In the genomic region with DNA sequence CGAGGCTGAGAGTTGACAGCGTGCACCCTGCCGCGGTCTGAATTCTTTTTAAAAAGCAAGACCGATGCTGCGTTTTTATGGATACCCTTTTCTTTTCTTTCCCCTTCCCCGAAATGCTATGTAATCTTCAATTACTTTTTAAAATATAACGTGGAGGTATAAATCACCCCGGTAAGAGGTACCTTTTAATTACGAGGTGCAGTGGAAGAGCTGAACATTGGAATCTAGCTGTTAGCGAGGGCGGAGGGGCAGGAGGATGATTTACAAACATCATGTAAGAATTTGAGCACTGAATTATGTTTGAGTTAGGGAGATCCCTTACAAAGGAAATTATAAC, we compare ENCODE assay signal across 3 cellular contexts.
TF ChIP-seq lines count a peak whose summit lies in the region.

No MANE protein-coding gene starts in this region.

TF ChIP-seq in A549, 52 proteins besides CTCF, POLR2A, EP300 and RAD21 (continued from another document and continues in another):
- TF ChIP-seq ZC3H11A (IDR thresholded peaks at IDR 0.05) (no peak), KDM1A (IDR thresholded peaks at IDR 0.05; ENCODE audit: low read depth) (no peak), BHLHE40 (IDR thresholded peaks at IDR 0.05; ENCODE audit: low read depth, low read length) (no peak), CHD2 (IDR thresholded peaks at IDR 0.05; ENCODE audit: low read length, partially characterized antibody) (no peak), RFX5 (IDR thresholded peaks at IDR 0.05) (no peak), HOXB5 (CRISPR knock-in tag; IDR thresholded peaks at IDR 0.05) (no peak), MAZ (IDR thresholded peaks at IDR 0.05; ENCODE audit: borderline replicate concordance, low read depth, low read length) (no peak), HEYL (CRISPR knock-in tag; IDR thresholded peaks at IDR 0.05) (no peak), KDM5A (IDR thresholded peaks at IDR 0.05) (no peak), MAFK (IDR thresholded peaks at IDR 0.05; ENCODE audit: partially characterized antibody) (no peak), SMC3 (IDR thresholded peaks at IDR 0.05) (no peak), CBX2 (IDR thresholded peaks at IDR 0.05; ENCODE audit: borderline replicate concordance, low read depth) (no peak)
- TF ChIP-seq, protein P1, sequence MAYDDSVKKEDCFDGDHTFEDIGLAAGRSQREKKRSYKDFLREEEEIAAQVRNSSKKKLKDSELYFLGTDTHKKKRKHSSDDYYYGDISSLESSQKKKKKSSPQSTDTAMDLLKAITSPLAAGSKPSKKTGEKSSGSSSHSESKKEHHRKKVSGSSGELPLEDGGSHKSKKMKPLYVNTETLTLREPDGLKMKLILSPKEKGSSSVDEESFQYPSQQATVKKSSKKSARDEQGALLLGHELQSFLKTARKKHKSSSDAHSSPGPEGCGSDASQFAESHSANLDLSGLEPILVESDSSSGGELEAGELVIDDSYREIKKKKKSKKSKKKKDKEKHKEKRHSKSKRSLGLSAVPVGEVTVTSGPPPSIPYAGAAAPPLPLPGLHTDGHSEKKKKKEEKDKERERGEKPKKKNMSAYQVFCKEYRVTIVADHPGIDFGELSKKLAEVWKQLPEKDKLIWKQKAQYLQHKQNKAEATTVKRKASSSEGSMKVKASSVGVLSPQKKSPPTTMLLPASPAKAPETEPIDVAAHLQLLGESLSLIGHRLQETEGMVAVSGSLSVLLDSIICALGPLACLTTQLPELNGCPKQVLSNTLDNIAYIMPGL (CRISPR knock-in tag; IDR thresholded peaks at IDR 0.05; ENCODE audit: borderline replicate concordance) = no peak
- TF ChIP-seq, protein P2, sequence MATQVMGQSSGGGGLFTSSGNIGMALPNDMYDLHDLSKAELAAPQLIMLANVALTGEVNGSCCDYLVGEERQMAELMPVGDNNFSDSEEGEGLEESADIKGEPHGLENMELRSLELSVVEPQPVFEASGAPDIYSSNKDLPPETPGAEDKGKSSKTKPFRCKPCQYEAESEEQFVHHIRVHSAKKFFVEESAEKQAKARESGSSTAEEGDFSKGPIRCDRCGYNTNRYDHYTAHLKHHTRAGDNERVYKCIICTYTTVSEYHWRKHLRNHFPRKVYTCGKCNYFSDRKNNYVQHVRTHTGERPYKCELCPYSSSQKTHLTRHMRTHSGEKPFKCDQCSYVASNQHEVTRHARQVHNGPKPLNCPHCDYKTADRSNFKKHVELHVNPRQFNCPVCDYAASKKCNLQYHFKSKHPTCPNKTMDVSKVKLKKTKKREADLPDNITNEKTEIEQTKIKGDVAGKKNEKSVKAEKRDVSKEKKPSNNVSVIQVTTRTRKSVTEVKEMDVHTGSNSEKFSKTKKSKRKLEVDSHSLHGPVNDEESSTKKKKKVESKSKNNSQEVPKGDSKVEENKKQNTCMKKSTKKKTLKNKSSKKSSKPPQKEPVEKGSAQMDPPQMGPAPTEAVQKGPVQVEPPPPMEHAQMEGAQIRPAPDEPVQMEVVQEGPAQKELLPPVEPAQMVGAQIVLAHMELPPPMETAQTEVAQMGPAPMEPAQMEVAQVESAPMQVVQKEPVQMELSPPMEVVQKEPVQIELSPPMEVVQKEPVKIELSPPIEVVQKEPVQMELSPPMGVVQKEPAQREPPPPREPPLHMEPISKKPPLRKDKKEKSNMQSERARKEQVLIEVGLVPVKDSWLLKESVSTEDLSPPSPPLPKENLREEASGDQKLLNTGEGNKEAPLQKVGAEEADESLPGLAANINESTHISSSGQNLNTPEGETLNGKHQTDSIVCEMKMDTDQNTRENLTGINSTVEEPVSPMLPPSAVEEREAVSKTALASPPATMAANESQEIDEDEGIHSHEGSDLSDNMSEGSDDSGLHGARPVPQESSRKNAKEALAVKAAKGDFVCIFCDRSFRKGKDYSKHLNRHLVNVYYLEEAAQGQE (IDR thresholded peaks at IDR 0.05) = no peak
- TF ChIP-seq, protein P3, sequence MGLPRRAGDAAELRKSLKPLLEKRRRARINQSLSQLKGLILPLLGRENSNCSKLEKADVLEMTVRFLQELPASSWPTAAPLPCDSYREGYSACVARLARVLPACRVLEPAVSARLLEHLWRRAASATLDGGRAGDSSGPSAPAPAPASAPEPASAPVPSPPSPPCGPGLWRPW (IDR thresholded peaks at IDR 0.05) = no peak
- TF ChIP-seq, protein P4, sequence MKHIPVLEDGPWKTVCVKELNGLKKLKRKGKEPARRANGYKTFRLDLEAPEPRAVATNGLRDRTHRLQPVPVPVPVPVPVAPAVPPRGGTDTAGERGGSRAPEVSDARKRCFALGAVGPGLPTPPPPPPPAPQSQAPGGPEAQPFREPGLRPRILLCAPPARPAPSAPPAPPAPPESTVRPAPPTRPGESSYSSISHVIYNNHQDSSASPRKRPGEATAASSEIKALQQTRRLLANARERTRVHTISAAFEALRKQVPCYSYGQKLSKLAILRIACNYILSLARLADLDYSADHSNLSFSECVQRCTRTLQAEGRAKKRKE (CRISPR knock-in tag; IDR thresholded peaks at IDR 0.05; ENCODE audit: low read depth) = no peak

TF ChIP-seq in H1, 55 proteins besides CTCF, POLR2A, EP300 and RAD21 (continued from another document):
- TF ChIP-seq, protein P5, sequence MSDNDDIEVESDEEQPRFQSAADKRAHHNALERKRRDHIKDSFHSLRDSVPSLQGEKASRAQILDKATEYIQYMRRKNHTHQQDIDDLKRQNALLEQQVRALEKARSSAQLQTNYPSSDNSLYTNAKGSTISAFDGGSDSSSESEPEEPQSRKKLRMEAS (IDR thresholded peaks at IDR 0.05) = no peak
- peak; percentile 1 for TF ChIP-seq EZH2 (IDR thresholded peaks at IDR 0.05; ENCODE audit: low read depth, low read length, severe bottlenecking)

TF ChIP-seq in neural cell, 6 proteins besides CTCF, POLR2A, EP300 and RAD21 (continued from another document):
- no peak for TF ChIP-seq POLR2AphosphoS5 (IDR thresholded peaks at IDR 0.05)
- no peak for TF ChIP-seq MXI1 (conservative IDR thresholded peaks at IDR 0.05; ENCODE audit: poor library complexity, severe bottlenecking)
- no peak for TF ChIP-seq SMC3 (conservative IDR thresholded peaks at IDR 0.05; ENCODE audit: poor library complexity)
- TF ChIP-seq, protein P2 (IDR thresholded peaks at IDR 0.05; ENCODE audit: borderline replicate concordance) = no peak
- no peak for TF ChIP-seq EZH2 (IDR thresholded peaks at IDR 0.05; ENCODE audit: borderline replicate concordance, insufficient read depth, low read length, poor library complexity, severe bottlenecking)
